In genomic region chr20:4563534-4563933, GRCh38 we compare ENCODE assay signal across 9 cellular contexts.
DNase-seq lines count a peak whose midpoint lies in the region; ATAC-seq, FAIRE-seq and TF ChIP-seq lines count a peak whose summit lies in the region.
"Had no signal": no experiment of that assay in that cellular context is flagged by ENCODE, and none has a peak within 500 bp of the region (broad histone marks: within the 10 kb centered on the region; RNA-seq: fewer than 3 reads in every experiment).

No MANE protein-coding gene starts in this region.

- no peak for ATAC-seq in GM19351 (IDR thresholded peaks at IDR 0.05; ENCODE audit: unreplicated experiment)

- DNase-seq in AG20443 (ENCODE audit: low spot score) (peak; percentile 68), KBM-7 (peak; percentile 35), iPS-NIHi7 (ENCODE audit: extremely low spot score) (peak; percentile 52), kidney (no peak), NCI-H524 (lab: John Stamatoyannopoulos, UW) (no peak)
- DNase-seq in activated CD4-positive, alpha-beta T cell treated with anti-CD3 and anti-CD28 coated beads, Interleukin-2, amount 50 U/mL, for 48 hours = peak; percentile 6 to 7
- DNase-seq in activated T-cell treated with anti-CD3 and anti-CD28 coated beads, Interleukin-2, amount 50 U/mL, for 48 hours = no peak

- intact Hi-C loops in kidney (cut with DNase I) = no loop called here

- H3K9me3 ChIP-seq in kidney (ENCODE audit: control insufficient read depth in 1 of 2, low read length in 2 of 2) = peaks cover 0 to 2% of the 10 kb centered on the region in 2 donors

- no peak overlapping the region for H3K9ac ChIP-seq in kidney (ENCODE audit: low read length in 2 of 2)

- H3K27ac ChIP-seq in kidney (ENCODE audit: low read depth in 2 of 2, low read length in 2 of 2) = no peak overlapping the region
- H3K27ac ChIP-seq: SK-N-MC had no signal

- no peak for FAIRE-seq in kidney (lab: Jason Lieb, UNC)

- in situ Hi-C loops in KBM-7 (cut with MboI; ENCODE audit: low pct_unique_long_range_greater_than_20kb, low sequenced_read_pairs) = no loop called here

- TF ChIP-seq CTCF in kidney (IDR thresholded peaks at IDR 0.05; ENCODE audit: borderline replicate concordance, extremely low read depth, insufficient read depth) = no peak

- H3K4me3 ChIP-seq in kidney (ENCODE audit: low read length in 2 of 2) = no peak overlapping the region
- H3K4me3 ChIP-seq: SK-N-MC had no signal

- no peaks in the 10 kb centered on the region for H3K4me1 ChIP-seq in kidney (ENCODE audit: control insufficient read depth in 1 of 2, insufficient read depth in 1 of 2, low read depth in 1 of 2, low read length in 2 of 2)

- no peaks in the 10 kb centered on the region for H3K36me3 ChIP-seq in kidney (ENCODE audit: control insufficient read depth in 1 of 2, insufficient read depth in 2 of 2, low read length in 2 of 2)

Comparison
In these comparisons a context has a peak if more than half of its experiments do, and no peak if none do; other contexts are left out.
1. DNase-seq: peak in AG20443 (single experiment), KBM-7 (single experiment), activated CD4-positive, alpha-beta T cell treated with anti-CD3 and anti-CD28 coated beads, Interleukin-2, amount 50 U/mL, for 48 hours (2 of 2) and iPS-NIHi7 (single experiment); none in activated T-cell treated with anti-CD3 and anti-CD28 coated beads, Interleukin-2, amount 50 U/mL, for 48 hours (0 of 2), kidney (single experiment) and NCI-H524 (0 of 2).